Comparison of ENCODE assay signal across 9 cellular contexts in the genomic region with DNA sequence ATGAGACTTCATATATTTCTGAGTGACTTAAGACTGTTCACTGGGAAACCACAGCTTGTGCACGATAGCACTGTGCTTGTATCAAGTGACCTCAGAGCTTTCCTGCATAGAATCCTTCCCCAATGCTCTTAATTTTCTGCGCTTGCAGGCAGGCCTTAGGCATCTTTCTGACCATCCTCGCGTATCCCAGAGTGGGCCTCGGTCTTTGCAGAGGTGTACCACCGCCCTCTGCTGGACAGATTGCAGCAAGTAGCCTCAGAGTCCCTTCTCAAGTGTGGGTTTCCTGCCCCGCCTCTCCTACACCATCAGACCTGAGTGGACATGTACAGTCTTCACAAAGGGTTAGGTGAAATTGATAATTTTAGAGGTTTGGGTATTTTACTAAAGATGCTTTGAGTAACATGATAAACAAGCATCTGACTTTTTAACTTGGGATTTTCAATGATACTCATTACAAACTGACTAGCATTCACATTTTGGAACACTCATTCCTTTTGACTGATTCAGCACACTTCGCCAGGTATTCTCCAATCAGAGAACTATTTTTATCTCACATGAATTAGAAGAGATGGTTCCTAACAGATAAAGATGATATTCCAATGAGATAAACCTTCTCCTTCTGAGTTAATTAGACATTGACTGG.
DNase-seq lines count a peak whose midpoint lies in the region; ATAC-seq and TF ChIP-seq lines count a peak whose summit lies in the region.
"Had no signal": no experiment of that assay in that cellular context is flagged by ENCODE, and none has a peak within 500 bp of the region (broad histone marks: within the 10 kb centered on the region; RNA-seq: fewer than 3 reads in every experiment).

No MANE protein-coding gene starts in this region.

- H3K4me1 ChIP-seq in GM23338 (ENCODE audit: insufficient read depth) (no peaks in the 10 kb centered on the region), Karpas-422 (ENCODE audit: low read length) (no peaks in the 10 kb centered on the region), foreskin keratinocyte (no peaks in the 10 kb centered on the region), thoracic aorta (ENCODE audit: control insufficient read depth in 1 of 2, low read depth in 2 of 2) (no peaks in the 10 kb centered on the region)

- H3K4me1 Mint-ChIP-seq in GM23338: no peaks in the 10 kb centered on the region; the same call in 1 of the 3 replicates
- H3K4me1 Mint-ChIP-seq in activated T-helper 2 cell treated with anti-CD3 and anti-CD28 coated beads, Interferon-gamma antibody, Interleukin-2, Interleukin-4, amounts not matched to agents 10 μg/mL and 5 μg/mL and 100 μg/mL, durations not matched to agents 14 hours and 24 hours and 36 hours (ENCODE audit: low read depth): peaks cover 13% of the 10 kb centered on the region

- H3K79me2 ChIP-seq in GM23338 (replicated peaks; ENCODE audit: insufficient read depth) (no peaks in the 10 kb centered on the region), Karpas-422 (ENCODE audit: low read length) (no peaks in the 10 kb centered on the region)

- H3K36me3 Mint-ChIP-seq in GM23338 (ENCODE audit: low read depth): no peaks in the 10 kb centered on the region
- H3K36me3 Mint-ChIP-seq in activated T-helper 2 cell treated with anti-CD3 and anti-CD28 coated beads, Interferon-gamma antibody, Interleukin-2, Interleukin-4, amounts not matched to agents 10 μg/mL and 5 μg/mL and 100 μg/mL, durations not matched to agents 14 hours and 24 hours and 36 hours (ENCODE audit: low read depth): no peaks in the 10 kb centered on the region

- H3K27me3 Mint-ChIP-seq in GM23338 (ENCODE audit: insufficient read depth, low read depth, poor library complexity): no peaks in the 10 kb centered on the region
- peaks cover 7% of the 10 kb centered on the region for H3K27me3 Mint-ChIP-seq in activated T-helper 2 cell treated with anti-CD3 and anti-CD28 coated beads, Interferon-gamma antibody, Interleukin-2, Interleukin-4, amounts not matched to agents 10 μg/mL and 5 μg/mL and 100 μg/mL, durations not matched to agents 14 hours and 24 hours and 36 hours (ENCODE audit: low read depth)

- H3K27ac ChIP-seq in GM23338 (ENCODE audit: low read depth): no peak overlapping the region
- no peak overlapping the region for H3K27ac ChIP-seq in Karpas-422 (ENCODE audit: low read length)
- H3K27ac ChIP-seq in foreskin keratinocyte: no peak overlapping the region
- H3K27ac ChIP-seq in thoracic aorta: no peak overlapping the region
- H3K27ac ChIP-seq: skin epidermis had no signal

- ATAC-seq in GM23338 (peak; percentile 99), foreskin keratinocyte (peak; percentile 99), thoracic aorta (ENCODE audit: insufficient number of reproducible peaks, low FRiP score, low read depth) (no peak)

- no peak overlapping the region for H3K4me3 ChIP-seq in GM23338
- no peak overlapping the region for H3K4me3 ChIP-seq in Karpas-422 (ENCODE audit: low read length)
- no peak overlapping the region for H3K4me3 ChIP-seq in thoracic aorta
- H3K4me3 ChIP-seq: skin epidermis had no signal

- TF ChIP-seq CTCF in GM23338 (conservative IDR thresholded peaks at IDR 0.05; ENCODE audit: low read depth in 2 of 2): peak; percentile 91 to 95
- peak; percentile 96 for TF ChIP-seq CTCF in foreskin keratinocyte (conservative IDR thresholded peaks at IDR 0.05)
- TF ChIP-seq CTCF in thoracic aorta (IDR thresholded peaks at IDR 0.05): peak; percentile 89

- no peaks in the 10 kb centered on the region for H4K20me1 ChIP-seq in GM23338 (replicated peaks; ENCODE audit: insufficient read depth)
- H4K20me1 ChIP-seq in Karpas-422 (ENCODE audit: insufficient read depth, low read depth, low read length): no peaks in the 10 kb centered on the region

- no peak overlapping the region for H3K27ac Mint-ChIP-seq in GM23338
- no peak overlapping the region for H3K27ac Mint-ChIP-seq in activated T-helper 2 cell treated with anti-CD3 and anti-CD28 coated beads, Interferon-gamma antibody, Interleukin-2, Interleukin-4, amounts not matched to agents 10 μg/mL and 5 μg/mL and 100 μg/mL, durations not matched to agents 14 hours and 24 hours and 36 hours

- H3K9ac ChIP-seq in Karpas-422 (ENCODE audit: low read length): no peak overlapping the region

- H3K9me3 ChIP-seq in Karpas-422 (ENCODE audit: low read length): no peaks in the 10 kb centered on the region
- H3K9me3 ChIP-seq in thoracic aorta: no peaks in the 10 kb centered on the region

- in situ Hi-C loops in G401 (cut with HindIII; ENCODE audit: low sequenced_read_pairs): no loop called here

- no peaks in the 10 kb centered on the region for H3K36me3 ChIP-seq in GM23338 (ENCODE audit: insufficient read depth)
- H3K36me3 ChIP-seq in Karpas-422 (ENCODE audit: insufficient read depth, low read length): no peaks in the 10 kb centered on the region
- no peaks in the 10 kb centered on the region for H3K36me3 ChIP-seq in thoracic aorta

- no peaks in the 10 kb centered on the region for H3K27me3 ChIP-seq in GM23338 (ENCODE audit: insufficient read depth)
- no peaks in the 10 kb centered on the region; the same call in 1 of the 2 replicates for H3K27me3 ChIP-seq in Karpas-422 (ENCODE audit: low read length)
- no peaks in the 10 kb centered on the region for H3K27me3 ChIP-seq in foreskin keratinocyte
- H3K27me3 ChIP-seq in thoracic aorta (replicated peaks; ENCODE audit: insufficient read depth): no peaks in the 10 kb centered on the region

- H3F3A ChIP-seq in GM23338 (replicated peaks; ENCODE audit: low read depth): no peaks in the 10 kb centered on the region

- H2AFZ ChIP-seq in GM23338 (no peak overlapping the region), Karpas-422 (ENCODE audit: low read length) (no peak overlapping the region)

- no peaks in the 10 kb centered on the region for H3K9me2 ChIP-seq in GM23338 (ENCODE audit: insufficient read depth)
- no peaks in the 10 kb centered on the region for H3K9me2 ChIP-seq in Karpas-422 (replicated peaks; ENCODE audit: insufficient read depth, low read length)

- intact Hi-C loops in activated T-helper 2 cell treated with anti-CD3 and anti-CD28 coated beads, Interferon-gamma antibody, Interleukin-2, Interleukin-4, amounts not matched to agents 10 μg/mL and 5 μg/mL and 100 μg/mL, durations not matched to agents 14 hours and 24 hours and 36 hours (cut with micrococcal nuclease): loop anchor here (1.0 to 5.0 kb wide), 4 partner anchors 109 to 1081 kb away; no protein-coding TSS in a partner anchor

- DNase-seq in G401 (ENCODE audit: low spot score) (peak; percentile 86), GM23338 (ENCODE audit: low spot score) (peak; percentile 89), Karpas-422 (peak; percentile 86), RPMI7951 (ENCODE audit: low read depth) (peak; percentile 65), foreskin keratinocyte (peak; percentile 48 to 70), occipital lobe (lab: John Stamatoyannopoulos, UW) (peak; percentile 74), thoracic aorta (ENCODE audit: low spot score) (peak; percentile 33)
- DNase-seq in activated T-helper 2 cell treated with anti-CD3 and anti-CD28 coated beads, Interferon-gamma antibody, Interleukin-2, Interleukin-4, amounts not matched to agents 10 μg/mL and 5 μg/mL and 100 μg/mL, durations not matched to agents 14 hours and 24 hours and 36 hours (ENCODE audit: low spot score): peak; percentile 63

- no peak overlapping the region for H3K4me3 Mint-ChIP-seq in GM23338
- no peak overlapping the region for H3K4me3 Mint-ChIP-seq in activated T-helper 2 cell treated with anti-CD3 and anti-CD28 coated beads, Interferon-gamma antibody, Interleukin-2, Interleukin-4, amounts not matched to agents 10 μg/mL and 5 μg/mL and 100 μg/mL, durations not matched to agents 14 hours and 24 hours and 36 hours (ENCODE audit: low read depth)

- H3K9me3 Mint-ChIP-seq in GM23338: no peaks in the 10 kb centered on the region
- H3K9me3 Mint-ChIP-seq in activated T-helper 2 cell treated with anti-CD3 and anti-CD28 coated beads, Interferon-gamma antibody, Interleukin-2, Interleukin-4, amounts not matched to agents 10 μg/mL and 5 μg/mL and 100 μg/mL, durations not matched to agents 14 hours and 24 hours and 36 hours: no peaks in the 10 kb centered on the region

- H3K4me2 ChIP-seq in GM23338: no peak overlapping the region
- no peak overlapping the region for H3K4me2 ChIP-seq in Karpas-422 (ENCODE audit: low read depth, low read length, poor library complexity, severe bottlenecking)

TF ChIP-seq in GM23338, 12 proteins besides CTCF, POLR2A, EP300 and RAD21 (continues in another document):
- TF ChIP-seq EZH2 (IDR thresholded peaks at IDR 0.05; ENCODE audit: low read depth, unreplicated experiment) (no peak), EZH2phosphoT487 (IDR thresholded peaks at IDR 0.05; ENCODE audit: unreplicated experiment) (no peak), NANOG (IDR thresholded peaks at IDR 0.05; ENCODE audit: borderline replicate concordance) (no peak), CREB1 (CRISPR knock-in tag; IDR thresholded peaks at IDR 0.05; ENCODE audit: low read depth) (no peak), ZNF331 (CRISPR knock-in tag; IDR thresholded peaks at IDR 0.05; ENCODE audit: low read depth) (no peak)
- TF ChIP-seq, protein P1, sequence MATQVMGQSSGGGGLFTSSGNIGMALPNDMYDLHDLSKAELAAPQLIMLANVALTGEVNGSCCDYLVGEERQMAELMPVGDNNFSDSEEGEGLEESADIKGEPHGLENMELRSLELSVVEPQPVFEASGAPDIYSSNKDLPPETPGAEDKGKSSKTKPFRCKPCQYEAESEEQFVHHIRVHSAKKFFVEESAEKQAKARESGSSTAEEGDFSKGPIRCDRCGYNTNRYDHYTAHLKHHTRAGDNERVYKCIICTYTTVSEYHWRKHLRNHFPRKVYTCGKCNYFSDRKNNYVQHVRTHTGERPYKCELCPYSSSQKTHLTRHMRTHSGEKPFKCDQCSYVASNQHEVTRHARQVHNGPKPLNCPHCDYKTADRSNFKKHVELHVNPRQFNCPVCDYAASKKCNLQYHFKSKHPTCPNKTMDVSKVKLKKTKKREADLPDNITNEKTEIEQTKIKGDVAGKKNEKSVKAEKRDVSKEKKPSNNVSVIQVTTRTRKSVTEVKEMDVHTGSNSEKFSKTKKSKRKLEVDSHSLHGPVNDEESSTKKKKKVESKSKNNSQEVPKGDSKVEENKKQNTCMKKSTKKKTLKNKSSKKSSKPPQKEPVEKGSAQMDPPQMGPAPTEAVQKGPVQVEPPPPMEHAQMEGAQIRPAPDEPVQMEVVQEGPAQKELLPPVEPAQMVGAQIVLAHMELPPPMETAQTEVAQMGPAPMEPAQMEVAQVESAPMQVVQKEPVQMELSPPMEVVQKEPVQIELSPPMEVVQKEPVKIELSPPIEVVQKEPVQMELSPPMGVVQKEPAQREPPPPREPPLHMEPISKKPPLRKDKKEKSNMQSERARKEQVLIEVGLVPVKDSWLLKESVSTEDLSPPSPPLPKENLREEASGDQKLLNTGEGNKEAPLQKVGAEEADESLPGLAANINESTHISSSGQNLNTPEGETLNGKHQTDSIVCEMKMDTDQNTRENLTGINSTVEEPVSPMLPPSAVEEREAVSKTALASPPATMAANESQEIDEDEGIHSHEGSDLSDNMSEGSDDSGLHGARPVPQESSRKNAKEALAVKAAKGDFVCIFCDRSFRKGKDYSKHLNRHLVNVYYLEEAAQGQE (IDR thresholded peaks at IDR 0.05; ENCODE audit: unreplicated experiment): no peak

Comparison
In these comparisons a context has a peak if more than half of its experiments do, and no peak if none do; other contexts are left out.
1. DNase-seq: peak in every context shown above with its lines; median percentile 89 in GM23338; 86 in G401; 86 in Karpas-422; 74 in occipital lobe; 65 in RPMI7951; 63 in activated T-helper 2 cell treated with anti-CD3 and anti-CD28 coated beads, Interferon-gamma antibody, Interleukin-2, Interleukin-4, amounts not matched to agents 10 μg/mL and 5 μg/mL and 100 μg/mL, durations not matched to agents 14 hours and 24 hours and 36 hours; 59 in foreskin keratinocyte; 33 in thoracic aorta.